ENCODE assay signal across 18 cellular contexts in genomic region chr20:16020971-16021370, GRCh38.
DNase-seq lines count a peak whose midpoint lies in the region; ATAC-seq lines count a peak whose summit lies in the region.
"Had no signal": no experiment of that assay in that cellular context is flagged by ENCODE, and none has a peak within 500 bp of the region (broad histone marks: within the 10 kb centered on the region; RNA-seq: fewer than 3 reads in every experiment).

No MANE protein-coding gene starts in this region.

- in situ Hi-C loops in ACHN (cut with HindIII; ENCODE audit: low pct_ligation_motif_present, low pct_unique_long_range_greater_than_20kb, low sequenced_read_pairs): no loop called here

- ATAC-seq in GM21381 (IDR thresholded peaks at IDR 0.05; ENCODE audit: unreplicated experiment): no peak
- ATAC-seq: gastrocnemius medialis, right lobe of liver had no signal

- DNase-seq in ACHN (peak; percentile 68), HT1080 (ENCODE audit: low read depth) (peak; percentile 97), T1000 (lab: John Stamatoyannopoulos, UW) (peak; percentile 47), glomerular visceral epithelial cell (ENCODE audit: extremely low spot score) (peak; percentile 96), medulla oblongata (ENCODE audit: extremely low spot score) (no peak)
- DNase-seq in stimulated activated CD4-positive, alpha-beta T cell treated with anti-CD3 and anti-CD28 coated beads, Interleukin-12 subunit alpha, Interleukin-12 subunit beta, amount 100 ng/mL, for 4 hours: no peak
- no peak for DNase-seq in activated CD8-positive, alpha-beta memory T cell treated with anti-CD3 and anti-CD28 coated beads, Interleukin-2, amount 50 U/mL, for 48 hours
- DNase-seq: activated CD4-positive, alpha-beta T cell treated with anti-CD3 and anti-CD28 coated beads, Interleukin-2, amount 50 U/mL, for 4 hours; amygdala; gastrocnemius medialis; KBM-7; NCI-H187 treated with DMSO at 0.1 percent for 48 hours; NCI-H69; right lobe of liver; SHP77 treated with DMSO at 0.1 percent for 48 hours; stimulated activated CD4-positive, alpha-beta T cell treated with anti-CD3 and anti-CD28 coated beads, Interleukin-4, amount 100 ng/mL, for 4 hours; upper lobe of left lung had no signal

Comparison
In these comparisons a context has a peak if more than half of its experiments do, and no peak if none do; other contexts are left out.
1. DNase-seq: peak in ACHN (single experiment), HT1080 (single experiment), T1000 (single experiment) and glomerular visceral epithelial cell (single experiment); none in stimulated activated CD4-positive, alpha-beta T cell treated with anti-CD3 and anti-CD28 coated beads, Interleukin-12 subunit alpha, Interleukin-12 subunit beta, amount 100 ng/mL, for 4 hours (single experiment), activated CD8-positive, alpha-beta memory T cell treated with anti-CD3 and anti-CD28 coated beads, Interleukin-2, amount 50 U/mL, for 48 hours (single experiment) and medulla oblongata (single experiment).